In the genomic region with DNA sequence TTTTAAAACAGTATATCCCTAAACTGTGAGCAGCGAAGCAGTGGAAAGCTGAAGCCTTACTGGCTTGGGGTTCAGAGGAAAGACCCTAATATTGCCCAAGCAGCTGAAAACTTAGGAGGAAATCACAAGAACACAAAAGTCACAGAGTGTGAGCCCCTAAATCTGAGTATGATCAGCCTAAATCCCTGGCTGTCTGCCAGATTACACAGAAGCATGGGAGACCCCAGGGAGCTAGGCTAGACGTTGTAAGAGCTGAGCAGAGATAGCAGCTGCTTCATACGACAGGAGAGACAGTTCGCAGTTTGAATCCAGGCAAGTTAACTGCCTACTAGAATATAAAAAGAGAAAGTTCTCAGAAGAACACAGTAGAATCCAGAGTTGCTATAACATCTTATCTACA, we compare ENCODE assay signal across 23 cellular contexts.
A peak's percentile ranks its signal among the peaks of the same experiment; 100 is the strongest.
DNase-seq lines count a peak whose midpoint lies in the region; ATAC-seq and TF ChIP-seq lines count a peak whose summit lies in the region.
"Had no signal": no experiment of that assay in that cellular context is flagged by ENCODE, and none has a peak within 500 bp of the region (broad histone marks: within the 10 kb centered on the region; RNA-seq: fewer than 3 reads in every experiment).

No MANE protein-coding gene starts in this region.

- no peaks in the 10 kb centered on the region for H3K9me3 ChIP-seq in esophagus muscularis mucosa
- H3K9me3 ChIP-seq: thyroid gland had no signal

- H3K4me3 ChIP-seq in choroid plexus epithelial cell (ENCODE audit: low read depth, low read length) (no peak overlapping the region), esophagus muscularis mucosa (no peak overlapping the region)
- H3K4me3 ChIP-seq: SJSA1, thyroid gland had no signal

- H3K27me3 ChIP-seq in esophagus muscularis mucosa: no peaks in the 10 kb centered on the region
- H3K27me3 ChIP-seq: SJSA1, thyroid gland had no signal

- H3K9me3 Mint-ChIP-seq in activated naive CD8-positive, alpha-beta T cell (ENCODE audit: low read depth): no peaks in the 10 kb centered on the region
- peaks cover 7% of the 10 kb centered on the region for H3K9me3 Mint-ChIP-seq in activated naive CD8-positive, alpha-beta T cell treated with anti-CD3 and anti-CD28 coated beads, Interleukin-2, amount 50 U/mL, for 24 hours
- peaks cover 5% of the 10 kb centered on the region for H3K9me3 Mint-ChIP-seq in stimulated activated memory B cell treated with anti-CD40 and anti-IgM and Interleukin-4, amounts not matched to agents 10 μg/mL and 1 μg/mL and 100 μg/mL, for 72 hours
- H3K9me3 Mint-ChIP-seq: CD4-positive, CD25-positive, alpha-beta regulatory T cell had no signal

- no peak for TF ChIP-seq EP300 in esophagus muscularis mucosa (IDR thresholded peaks at IDR 0.05)

- intact Hi-C loops in esophagus muscularis mucosa (cut with DNase I): no loop called here

- peaks cover 0 to 8% (median 5%) of the 10 kb centered on the region in 4 donors for H3K4me1 ChIP-seq in esophagus muscularis mucosa
- H3K4me1 ChIP-seq: SJSA1 had no signal

- TF ChIP-seq POLR2A in esophagus muscularis mucosa (IDR thresholded peaks at IDR 0.05; ENCODE audit: low read depth): no peak

- H3K4me3 Mint-ChIP-seq in activated naive CD8-positive, alpha-beta T cell: no peak overlapping the region
- H3K4me3 Mint-ChIP-seq in activated naive CD8-positive, alpha-beta T cell treated with anti-CD3 and anti-CD28 coated beads, Interleukin-2, amount 50 U/mL, for 24 hours: no peak overlapping the region
- no peak overlapping the region for H3K4me3 Mint-ChIP-seq in stimulated activated memory B cell treated with anti-CD40 and anti-IgM and Interleukin-4, amounts not matched to agents 10 μg/mL and 1 μg/mL and 100 μg/mL, for 72 hours
- H3K4me3 Mint-ChIP-seq: CD4-positive, CD25-positive, alpha-beta regulatory T cell; naive thymus-derived CD4-positive, alpha-beta T cell; T-helper 1 cell treated with Interleukin-12 subunit alpha and Interleukin-12 subunit beta and Interleukin-4 antibody, amounts not matched to agents 30 μg/mL and 1 μg/mL, for 36 hours had no signal

- TF ChIP-seq CTCF in choroid plexus epithelial cell (conservative IDR thresholded peaks at IDR 0.05; ENCODE audit: low read depth, low read length) (no peak), esophagus muscularis mucosa (IDR thresholded peaks at IDR 0.05) (no peak)

- H3K36me3 ChIP-seq in esophagus muscularis mucosa: no peaks in the 10 kb centered on the region
- H3K36me3 ChIP-seq: thyroid gland had no signal

- H3K36me3 Mint-ChIP-seq in activated naive CD8-positive, alpha-beta T cell: peaks cover 19% of the 10 kb centered on the region
- peaks cover 10% of the 10 kb centered on the region for H3K36me3 Mint-ChIP-seq in activated naive CD8-positive, alpha-beta T cell treated with anti-CD3 and anti-CD28 coated beads, Interleukin-2, amount 50 U/mL, for 24 hours (ENCODE audit: low read depth)
- peaks cover 33% of the 10 kb centered on the region for H3K36me3 Mint-ChIP-seq in stimulated activated memory B cell treated with anti-CD40 and anti-IgM and Interleukin-4, amounts not matched to agents 10 μg/mL and 1 μg/mL and 100 μg/mL, for 72 hours

- 89% methylated on average over 4 of the region's 4 CpGs for WGBS in esophagus muscularis mucosa

- no peak for ATAC-seq in activated naive CD8-positive, alpha-beta T cell treated with anti-CD3 and anti-CD28 coated beads, Interleukin-2, amount 50 U/mL, for 24 hours
- no peak for ATAC-seq in stimulated activated memory B cell treated with anti-CD40 and anti-IgM and Interleukin-4, amounts not matched to agents 10 μg/mL and 1 μg/mL and 100 μg/mL, for 72 hours
- no peak for ATAC-seq in HG03039 (IDR thresholded peaks at IDR 0.05; ENCODE audit: unreplicated experiment)
- ATAC-seq in GM18861 (IDR thresholded peaks at IDR 0.05; ENCODE audit: unreplicated experiment): no peak
- ATAC-seq: naive thymus-derived CD4-positive, alpha-beta T cell had no signal

- peak overlapping the region; percentile 83 for H3K27ac Mint-ChIP-seq in activated naive CD8-positive, alpha-beta T cell
- no peak overlapping the region for H3K27ac Mint-ChIP-seq in activated naive CD8-positive, alpha-beta T cell treated with anti-CD3 and anti-CD28 coated beads, Interleukin-2, amount 50 U/mL, for 24 hours
- peak overlapping the region; percentile 33 for H3K27ac Mint-ChIP-seq in stimulated activated memory B cell treated with anti-CD40 and anti-IgM and Interleukin-4, amounts not matched to agents 10 μg/mL and 1 μg/mL and 100 μg/mL, for 72 hours
- H3K27ac Mint-ChIP-seq: T-helper 1 cell treated with Interleukin-12 subunit alpha and Interleukin-12 subunit beta and Interleukin-4 antibody, amounts not matched to agents 30 μg/mL and 1 μg/mL, for 36 hours had no signal

- H3K4me1 Mint-ChIP-seq in activated naive CD8-positive, alpha-beta T cell (ENCODE audit: low read depth): peaks cover 48% of the 10 kb centered on the region
- H3K4me1 Mint-ChIP-seq in activated naive CD8-positive, alpha-beta T cell treated with anti-CD3 and anti-CD28 coated beads, Interleukin-2, amount 50 U/mL, for 24 hours: peaks cover 39% of the 10 kb centered on the region
- peaks cover 34% of the 10 kb centered on the region for H3K4me1 Mint-ChIP-seq in stimulated activated memory B cell treated with anti-CD40 and anti-IgM and Interleukin-4, amounts not matched to agents 10 μg/mL and 1 μg/mL and 100 μg/mL, for 72 hours

- no peak overlapping the region for H3K27ac ChIP-seq in esophagus muscularis mucosa (replicated peaks in 1 of 4)
- H3K27ac ChIP-seq: SJSA1 had no signal

- DNase-seq in activated naive CD8-positive, alpha-beta T cell treated with anti-CD3 and anti-CD28 coated beads, Interleukin-2, amount 50 U/mL, for 24 hours: no peak
- DNase-seq in NCI-H345 treated with DMSO at 0.1 percent for 48 hours (lab: John Stamatoyannopoulos, UW; ENCODE audit: unreplicated experiment): peak; percentile 32
- DNase-seq in choroid plexus epithelial cell (ENCODE audit: low read depth): peak; percentile 30
- DNase-seq in esophagus muscularis mucosa (ENCODE audit: extremely low spot score): no peak
- DNase-seq: activated CD4-positive, alpha-beta T cell treated with anti-CD3 and anti-CD28 coated beads, Interleukin-2, amount 50 U/mL, for 1 hour; activated gamma-delta T cell treated with Interleukin-2 at 50 U/mL for 16 hours; amygdala; CD4-positive, CD25-positive, alpha-beta regulatory T cell; DND-41; kidney glomerular epithelial cell; naive thymus-derived CD4-positive, alpha-beta T cell; NCI-H1048; NCI-H2081 treated with DMSO at 0.1 percent for 48 hours; NCI-H748 treated with DMSO at 0.1 percent for 48 hours; stimulated activated CD4-positive, alpha-beta T cell treated with anti-CD3 and anti-CD28 coated beads, Interleukin-2, amount 100 ng/mL, for 24 hours; stimulated activated naive CD4-positive, alpha-beta T cell; thyroid gland had no signal

- H3K27me3 Mint-ChIP-seq in activated naive CD8-positive, alpha-beta T cell: no peaks in the 10 kb centered on the region
- no peaks in the 10 kb centered on the region for H3K27me3 Mint-ChIP-seq in activated naive CD8-positive, alpha-beta T cell treated with anti-CD3 and anti-CD28 coated beads, Interleukin-2, amount 50 U/mL, for 24 hours
- H3K27me3 Mint-ChIP-seq in stimulated activated memory B cell treated with anti-CD40 and anti-IgM and Interleukin-4, amounts not matched to agents 10 μg/mL and 1 μg/mL and 100 μg/mL, for 72 hours: no peaks in the 10 kb centered on the region
- H3K27me3 Mint-ChIP-seq: CD4-positive, CD25-positive, alpha-beta regulatory T cell; naive thymus-derived CD4-positive, alpha-beta T cell had no signal

Comparison
In these comparisons a context has a peak if more than half of its experiments do, and no peak if none do; other contexts are left out.
1. DNase-seq: peak in NCI-H345 treated with DMSO at 0.1 percent for 48 hours (single experiment) and choroid plexus epithelial cell (single experiment); none in activated naive CD8-positive, alpha-beta T cell treated with anti-CD3 and anti-CD28 coated beads, Interleukin-2, amount 50 U/mL, for 24 hours (single experiment) and esophagus muscularis mucosa (single experiment).